15 cellular contexts compared by ENCODE assay signal in the genomic region with DNA sequence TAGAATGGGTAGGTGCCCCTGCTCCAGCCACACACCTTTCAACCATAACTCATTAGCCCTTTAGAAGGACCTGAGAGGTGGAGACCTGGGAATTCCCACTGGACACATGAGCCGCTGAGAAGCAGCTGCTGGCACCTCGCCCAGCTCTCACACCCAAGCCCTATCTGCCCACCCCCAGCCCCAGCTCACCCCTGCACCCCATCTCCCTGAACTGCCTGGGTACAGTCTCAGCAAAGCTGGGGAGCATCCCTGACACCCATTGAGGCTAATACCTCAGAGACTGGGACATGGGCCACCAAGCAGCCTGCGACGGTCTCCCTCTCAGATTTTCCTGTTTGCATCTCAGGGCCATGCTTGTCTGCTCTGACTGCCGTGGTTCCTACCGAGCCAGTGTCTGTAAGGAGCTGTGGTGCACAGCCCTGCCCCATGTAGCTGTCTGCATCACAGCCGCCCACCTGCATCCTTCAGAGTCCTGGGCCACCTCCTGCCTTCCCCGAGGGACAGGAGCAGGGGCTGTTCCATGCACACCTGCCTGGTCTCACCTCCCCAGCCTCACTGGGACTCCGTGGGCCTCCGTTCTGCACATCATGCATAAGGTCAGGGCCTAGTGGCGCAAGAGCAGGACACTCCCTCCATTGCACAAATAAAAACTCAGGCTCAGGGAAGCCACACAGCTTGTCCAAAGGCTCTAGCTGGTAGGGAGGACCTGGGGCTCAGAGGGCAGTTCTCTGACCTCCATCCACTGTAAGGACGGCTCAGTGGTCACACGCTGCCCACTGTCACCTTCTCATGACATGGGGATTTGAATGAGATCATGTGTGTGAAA.
"Had no signal": no experiment of that assay in that cellular context is flagged by ENCODE, and none has a peak within 500 bp of the region (broad histone marks: within the 10 kb centered on the region; RNA-seq: fewer than 3 reads in every experiment).

No MANE protein-coding gene starts in this region.

- ATAC-seq: body of pancreas; stimulated activated effector memory CD8-positive, alpha-beta T cell treated with anti-CD3 and anti-CD28 coated beads, Interleukin-12 subunit alpha, Interleukin-12 subunit beta, amount 100 ng/mL, for 72 hours; T-helper 17 cell had no signal

- H3K36me3 ChIP-seq: WERI-Rb-1 had no signal

- H3K9me3 Mint-ChIP-seq: activated naive CD4-positive, alpha-beta T cell treated with anti-CD3 and anti-CD28 coated beads, Interleukin-2, amount 50 U/mL, for 24 hours; activated T-cell treated with anti-CD3 and anti-CD28 coated beads, Interleukin-2, amount 50 U/mL, for 24 hours; nephron; stimulated activated effector memory CD8-positive, alpha-beta T cell treated with anti-CD3 and anti-CD28 coated beads, Interleukin-12 subunit alpha, Interleukin-12 subunit beta, amount 100 ng/mL, for 72 hours had no signal

- H3K27ac ChIP-seq: body of pancreas, coronary artery, WERI-Rb-1 had no signal

- H3K9me3 ChIP-seq: body of pancreas had no signal

- H3K36me3 Mint-ChIP-seq: activated naive CD4-positive, alpha-beta T cell treated with anti-CD3 and anti-CD28 coated beads, Interleukin-2, amount 50 U/mL, for 24 hours; stimulated activated effector memory CD8-positive, alpha-beta T cell treated with anti-CD3 and anti-CD28 coated beads, Interleukin-12 subunit alpha, Interleukin-12 subunit beta, amount 100 ng/mL, for 72 hours had no signal

- H3K4me1 Mint-ChIP-seq: activated naive CD4-positive, alpha-beta T cell treated with anti-CD3 and anti-CD28 coated beads, Interleukin-2, amount 50 U/mL, for 24 hours; stimulated activated effector memory CD8-positive, alpha-beta T cell treated with anti-CD3 and anti-CD28 coated beads, Interleukin-12 subunit alpha, Interleukin-12 subunit beta, amount 100 ng/mL, for 72 hours had no signal

- H3K4me3 ChIP-seq: body of pancreas, coronary artery had no signal

- H3K27me3 ChIP-seq: body of pancreas had no signal

- H3K27me3 Mint-ChIP-seq: activated naive CD4-positive, alpha-beta T cell treated with anti-CD3 and anti-CD28 coated beads, Interleukin-2, amount 50 U/mL, for 24 hours; activated T-cell treated with anti-CD3 and anti-CD28 coated beads, Interleukin-2, amount 50 U/mL, for 24 hours had no signal

- H3K4me1 ChIP-seq: body of pancreas had no signal

- H3K4me3 Mint-ChIP-seq: activated naive CD4-positive, alpha-beta T cell treated with anti-CD3 and anti-CD28 coated beads, Interleukin-2, amount 50 U/mL, for 24 hours; activated T-cell treated with anti-CD3 and anti-CD28 coated beads, Interleukin-2, amount 50 U/mL, for 24 hours; nephron; stimulated activated effector memory CD8-positive, alpha-beta T cell treated with anti-CD3 and anti-CD28 coated beads, Interleukin-12 subunit alpha, Interleukin-12 subunit beta, amount 100 ng/mL, for 72 hours; T-helper 17 cell had no signal

- DNase-seq: activated CD4-positive, alpha-beta T cell treated with anti-CD3 and anti-CD28 coated beads, Interleukin-2, amount 50 U/mL, for 48 hours; activated T-cell treated with anti-CD3 and anti-CD28 coated beads, Interleukin-2, amount 50 U/mL, for 24 hours; amygdala; body of pancreas; central memory CD4-positive, alpha-beta T cell; foreskin fibroblast; glutamatergic neuron; hypothalamus; stimulated activated CD4-positive, alpha-beta T cell treated with anti-CD3 and anti-CD28 coated beads, Interleukin-2, amount 100 ng/mL, for 24 hours; T-helper 17 cell; WERI-Rb-1 had no signal

- H3K27ac Mint-ChIP-seq: activated naive CD4-positive, alpha-beta T cell treated with anti-CD3 and anti-CD28 coated beads, Interleukin-2, amount 50 U/mL, for 24 hours; activated T-cell treated with anti-CD3 and anti-CD28 coated beads, Interleukin-2, amount 50 U/mL, for 24 hours; nephron; stimulated activated effector memory CD8-positive, alpha-beta T cell treated with anti-CD3 and anti-CD28 coated beads, Interleukin-12 subunit alpha, Interleukin-12 subunit beta, amount 100 ng/mL, for 72 hours; T-helper 17 cell had no signal
